In genomic region chr3:90062631-90063200, GRCh38 we compare ENCODE assay signal across 15 cellular contexts.
"Had no signal": no experiment of that assay in that cellular context is flagged by ENCODE, and none has a peak within 500 bp of the region (broad histone marks: within the 10 kb centered on the region; RNA-seq: fewer than 3 reads in every experiment).

No MANE protein-coding gene starts in this region.

- H3K9me3 ChIP-seq: prostate gland had no signal

- H3K27ac Mint-ChIP-seq: activated CD4-positive, alpha-beta T cell treated with anti-CD3 and anti-CD28 coated beads, Interleukin-2, amount 10 ng/mL, durations not matched to agents 24 days and 14 days; activated naive CD8-positive, alpha-beta T cell; effector memory CD8-positive, alpha-beta T cell; stimulated activated naive CD8-positive, alpha-beta T cell treated with anti-CD3 and anti-CD28 coated beads, Interleukin-15, Interleukin-2, amounts not matched to agents 100 ng/mL and 50 ng/mL, for 24 hours had no signal

- ATAC-seq: effector memory CD8-positive, alpha-beta T cell; left ventricle myocardium superior; right cardiac atrium had no signal

- H3K36me3 ChIP-seq: prostate gland had no signal

- H3K4me1 Mint-ChIP-seq: activated CD4-positive, alpha-beta T cell treated with anti-CD3 and anti-CD28 coated beads, Interleukin-2, amount 10 ng/mL, durations not matched to agents 24 days and 14 days had no signal

- H3K27ac ChIP-seq: epithelial cell of prostate, prostate gland had no signal

- H3K36me3 Mint-ChIP-seq: activated naive CD8-positive, alpha-beta T cell had no signal

- H3K4me3 ChIP-seq: prostate gland had no signal

- H3K4me1 ChIP-seq: prostate gland had no signal

- H3K27me3 Mint-ChIP-seq: activated CD4-positive, alpha-beta T cell treated with anti-CD3 and anti-CD28 coated beads, Interleukin-2, amount 10 ng/mL, durations not matched to agents 24 days and 14 days; activated naive CD8-positive, alpha-beta T cell; effector memory CD8-positive, alpha-beta T cell; stimulated activated naive CD8-positive, alpha-beta T cell treated with anti-CD3 and anti-CD28 coated beads, Interleukin-15, Interleukin-2, amounts not matched to agents 100 ng/mL and 50 ng/mL, for 24 hours had no signal

- DNase-seq: activated CD4-positive, alpha-beta T cell treated with anti-CD3 and anti-CD28 coated beads, Interleukin-2, amount 10 ng/mL, durations not matched to agents 24 days and 14 days; activated CD4-positive, CD25-positive, alpha-beta regulatory T cell; activated CD8-positive, alpha-beta memory T cell treated with anti-CD3 and anti-CD28 coated beads, Interleukin-2, amount 50 U/mL, for 48 hours; activated gamma-delta T cell treated with Interleukin-2 at 50 U/mL for 16 hours; anterior cingulate cortex; dermis blood vessel endothelial cell; effector memory CD8-positive, alpha-beta T cell; glutamatergic neuron; left ventricle myocardium superior; right cardiac atrium; SW 1271 had no signal

- H3K4me3 Mint-ChIP-seq: activated CD4-positive, alpha-beta T cell treated with anti-CD3 and anti-CD28 coated beads, Interleukin-2, amount 10 ng/mL, durations not matched to agents 24 days and 14 days; activated naive CD8-positive, alpha-beta T cell; effector memory CD8-positive, alpha-beta T cell; stimulated activated naive CD8-positive, alpha-beta T cell treated with anti-CD3 and anti-CD28 coated beads, Interleukin-15, Interleukin-2, amounts not matched to agents 100 ng/mL and 50 ng/mL, for 24 hours had no signal
